8 cellular contexts compared by ENCODE assay signal in genomic region chr14:65224799-65225198, GRCh38.
DNase-seq lines count a peak whose midpoint lies in the region; ATAC-seq and TF ChIP-seq lines count a peak whose summit lies in the region.

No MANE protein-coding gene starts in this region.

- no peak overlapping the region for H3K4me3 ChIP-seq in CD8-positive, alpha-beta memory T cell (ENCODE audit: low read length)
- H3K4me3 ChIP-seq in Jurkat, Clone E6-1 (ENCODE audit: low read length) = no peak overlapping the region
- no peak overlapping the region for H3K4me3 ChIP-seq in mesendoderm (ENCODE audit: low read length)

- no peak for TF ChIP-seq CTCF in GM20000 (IDR thresholded peaks at IDR 0.05; ENCODE audit: extremely low read depth, missing control alignments)

- no peaks in the 10 kb centered on the region for H3K9me3 Mint-ChIP-seq in CD8-positive, alpha-beta memory T cell
- no peaks in the 10 kb centered on the region for H3K9me3 Mint-ChIP-seq in activated naive CD8-positive, alpha-beta T cell treated with anti-CD3 and anti-CD28 coated beads, Interleukin-2, amount 50 U/mL, for 24 hours

- POLR2A ChIA-PET in CD8-positive, alpha-beta memory T cell (lab: Charles Lee) = no interaction called here

- no peak overlapping the region for H3K27ac ChIP-seq in CD8-positive, alpha-beta memory T cell (ENCODE audit: low read depth, low read length)
- no peak overlapping the region for H3K27ac ChIP-seq in mesendoderm (ENCODE audit: low read depth, low read length)

- no peak for ATAC-seq in activated naive CD8-positive, alpha-beta T cell treated with anti-CD3 and anti-CD28 coated beads, Interleukin-2, amount 50 U/mL, for 24 hours
- no peak for ATAC-seq in sciatic nerve
- ATAC-seq in HG02970 (IDR thresholded peaks at IDR 0.05; ENCODE audit: low FRiP score, unreplicated experiment) = no peak

- peak overlapping the region in 5 of 8 donors; percentile 28 to 79 (median 62) for H3K27ac Mint-ChIP-seq in CD8-positive, alpha-beta memory T cell
- H3K27ac Mint-ChIP-seq in activated naive CD8-positive, alpha-beta T cell treated with anti-CD3 and anti-CD28 coated beads, Interleukin-2, amount 50 U/mL, for 24 hours = peak overlapping the region; percentile 21

- peaks cover 0 to 1% (median 1%) of the 10 kb centered on the region in 3 donors for H3K36me3 Mint-ChIP-seq in CD8-positive, alpha-beta memory T cell
- H3K36me3 Mint-ChIP-seq in activated naive CD8-positive, alpha-beta T cell treated with anti-CD3 and anti-CD28 coated beads, Interleukin-2, amount 50 U/mL, for 24 hours (ENCODE audit: low read depth) = no peaks in the 10 kb centered on the region

- H2AK5ac ChIP-seq in mesendoderm (ENCODE audit: low read length) = no peak overlapping the region

- H3K36me3 ChIP-seq in CD8-positive, alpha-beta memory T cell (ENCODE audit: insufficient read depth, low read length) = no peaks in the 10 kb centered on the region
- no peaks in the 10 kb centered on the region for H3K36me3 ChIP-seq in mesendoderm (ENCODE audit: control insufficient read depth, insufficient read depth, low read length)

- no peak overlapping the region for H4K8ac ChIP-seq in mesendoderm (ENCODE audit: low read depth, low read length)

- no peak for DNase-seq in CD8-positive, alpha-beta memory T cell
- DNase-seq in Jurkat, Clone E6-1 (ENCODE audit: low read depth, low spot score) = peak; percentile 76
- no peak for DNase-seq in activated naive CD8-positive, alpha-beta T cell treated with anti-CD3 and anti-CD28 coated beads, Interleukin-2, amount 50 U/mL, for 24 hours
- DNase-seq in mesendoderm (no peak), sciatic nerve (ENCODE audit: low spot score) (no peak), GM20000 (ENCODE audit: low spot score) (no peak)
- DNase-seq in activated CD4-positive, CD25-positive, alpha-beta regulatory T cell treated with anti-CD3 and anti-CD28 coated beads, Interleukin-2, amount 50 U/mL, for 72 hours = no peak

- no peaks in the 10 kb centered on the region for H3K27me3 ChIP-seq in CD8-positive, alpha-beta memory T cell (ENCODE audit: insufficient read depth, low read length, poor library complexity, severe bottlenecking)
- H3K27me3 ChIP-seq in mesendoderm (ENCODE audit: insufficient read depth, low read length, poor library complexity) = no peaks in the 10 kb centered on the region

- peaks cover 30 to 40% (median 36%) of the 10 kb centered on the region in 3 donors for H3K4me1 Mint-ChIP-seq in CD8-positive, alpha-beta memory T cell
- peaks cover 58% of the 10 kb centered on the region for H3K4me1 Mint-ChIP-seq in activated naive CD8-positive, alpha-beta T cell treated with anti-CD3 and anti-CD28 coated beads, Interleukin-2, amount 50 U/mL, for 24 hours

- H4K5ac ChIP-seq in mesendoderm (ENCODE audit: low read length) = no peak overlapping the region

- H3K9ac ChIP-seq in mesendoderm (ENCODE audit: low read length) = no peak overlapping the region

- intact Hi-C loops in sciatic nerve (cut with DNase I) = no loop called here

- H3K4me3 Mint-ChIP-seq in CD8-positive, alpha-beta memory T cell = peak overlapping the region in 5 of 7 donors; percentile 3 to 59 (median 50)
- H3K4me3 Mint-ChIP-seq in activated naive CD8-positive, alpha-beta T cell treated with anti-CD3 and anti-CD28 coated beads, Interleukin-2, amount 50 U/mL, for 24 hours = no peak overlapping the region

- no peak overlapping the region for H2BK5ac ChIP-seq in mesendoderm (ENCODE audit: low read length)

- no peak overlapping the region for H3K18ac ChIP-seq in mesendoderm (ENCODE audit: low read length)

- H3K4ac ChIP-seq in mesendoderm (ENCODE audit: low read depth, low read length) = no peak overlapping the region

- CTCF ChIA-PET in CD8-positive, alpha-beta memory T cell (lab: Charles Lee) = interaction anchor here (0.9 kb wide), 2 partner anchors 33 to 191 kb away, joined by 3 read pairs; no protein-coding TSS in a partner anchor

- no peak overlapping the region for H3K4me2 ChIP-seq in mesendoderm (ENCODE audit: low read length)

- no peaks in the 10 kb centered on the region for H3K79me2 ChIP-seq in mesendoderm (ENCODE audit: control insufficient read depth, insufficient read depth, low read length)

- H3K79me1 ChIP-seq in mesendoderm (ENCODE audit: low read length) = no peaks in the 10 kb centered on the region

- H3K23ac ChIP-seq in mesendoderm (ENCODE audit: low read length) = no peak overlapping the region

- H2BK15ac ChIP-seq in mesendoderm (replicated peaks; ENCODE audit: low read depth) = no peak overlapping the region

- no CpG with 5 or more reads among the region's 1 CpG for WGBS in mesendoderm (ENCODE audit: extremely low coverage, insufficient coverage, low lambda C conversion rate)

- peaks cover 0 to 4% of the 10 kb centered on the region in 2 donors for H3K27me3 Mint-ChIP-seq in CD8-positive, alpha-beta memory T cell
- peaks cover 2% of the 10 kb centered on the region for H3K27me3 Mint-ChIP-seq in activated naive CD8-positive, alpha-beta T cell treated with anti-CD3 and anti-CD28 coated beads, Interleukin-2, amount 50 U/mL, for 24 hours

- no peaks in the 10 kb centered on the region for H3K9me3 ChIP-seq in CD8-positive, alpha-beta memory T cell (ENCODE audit: low read length)

- H3K4me1 ChIP-seq in CD8-positive, alpha-beta memory T cell (ENCODE audit: insufficient read depth, low read length) = peaks cover 14% of the 10 kb centered on the region
- H3K4me1 ChIP-seq in mesendoderm (ENCODE audit: control insufficient read depth, low read depth, low read length) = peaks cover 5% of the 10 kb centered on the region

- no peak overlapping the region for H2BK120ac ChIP-seq in mesendoderm (ENCODE audit: low read depth, low read length)

- H3K56ac ChIP-seq in mesendoderm (ENCODE audit: low read length) = peak overlapping the region; percentile 26
